ENCODE assay signal across 9 cellular contexts in genomic region chr1:234933031-234933430, GRCh38.
DNase-seq lines count a peak whose midpoint lies in the region; ATAC-seq and TF ChIP-seq lines count a peak whose summit lies in the region.
"Had no signal": no experiment of that assay in that cellular context is flagged by ENCODE, and none has a peak within 500 bp of the region (broad histone marks: within the 10 kb centered on the region; RNA-seq: fewer than 3 reads in every experiment).

No MANE protein-coding gene starts in this region.

- in situ Hi-C loops in GM23248 (cut with MboI): no loop called here

- DNase-seq in GM23248 (no peak), PC-9 (peak in 1 of 2 experiments; percentile 31), NCI-H510A treated with DMSO at 0.1 percent for 48 hours (lab: John Stamatoyannopoulos, UW) (no peak), H7 (no peak), DMS79 treated with DMSO at 0.1 percent for 48 hours (lab: John Stamatoyannopoulos, UW) (no peak), foreskin fibroblast (no peak)

- peak overlapping the region; percentile 17; the same call in 1 of the 2 replicates for H3K4me3 ChIP-seq in GM23248
- no peak overlapping the region for H3K4me3 ChIP-seq in PC-9
- no peak overlapping the region for H3K4me3 ChIP-seq in liver (ENCODE audit: low read depth in 1 of 3, low read length in 3 of 3)
- no peak overlapping the region for H3K4me3 ChIP-seq in H7 (ENCODE audit: insufficient read depth, low read depth, low read length)
- no peak overlapping the region for H3K4me3 ChIP-seq in foreskin fibroblast (ENCODE audit: low read depth in 1 of 2, low read length in 2 of 2)
- H3K4me3 ChIP-seq: SJSA1 had no signal

- WGBS in GM23248 (ENCODE audit: low coverage in 1 of 2, low lambda C conversion rate in 2 of 2, missing lambda C conversion rate in 2 of 2), 2 experiments: 72 to 74% methylated on average over 5 of the region's 5 CpGs
- 81% methylated on average over 5 of the region's 5 CpGs for whole genome bisulfite sequencing in liver

- H3K9me3 ChIP-seq in GM23248 (ENCODE audit: low read depth): no peaks in the 10 kb centered on the region
- no peaks in the 10 kb centered on the region for H3K9me3 ChIP-seq in PC-9 (ENCODE audit: insufficient read depth, low read depth)
- no peaks in the 10 kb centered on the region for H3K9me3 ChIP-seq in liver (ENCODE audit: control insufficient read depth in 4 of 4, low read length in 3 of 4)
- H3K9me3 ChIP-seq: SJSA1 had no signal

- H3K9ac ChIP-seq in GM23248 (no peak overlapping the region), liver (ENCODE audit: low read depth in 1 of 2, low read length in 2 of 2) (no peak overlapping the region)

- H2AFZ ChIP-seq in GM23248 (no peak overlapping the region), PC-9 (no peak overlapping the region)

- H3K4me2 ChIP-seq in GM23248 (ENCODE audit: unreplicated experiment): peak overlapping the region; percentile 56
- peak overlapping the region; percentile 48; the same call in 1 of the 2 replicates for H3K4me2 ChIP-seq in PC-9

- intact Hi-C loops in PC-9 (cut with micrococcal nuclease; ENCODE audit: unreplicated experiment): no loop called here

- no peak for TF ChIP-seq RAD21 in liver (IDR thresholded peaks at IDR 0.05)

- H3K27ac ChIP-seq in GM23248 (peak overlapping the region; percentile 45), PC-9 (no peak overlapping the region; the same call in 1 of the 2 replicates), liver (ENCODE audit: low read depth in 1 of 2, low read length in 2 of 2) (peak overlapping the region; percentile 37 to 55)
- H3K27ac ChIP-seq: SJSA1 had no signal

- no TSS peak for BruUV-seq in PC-9 (replicated peaks; lab: Mats Ljungman, UMichigan)

- no peaks in the 10 kb centered on the region for H4K20me1 ChIP-seq in GM23248 (ENCODE audit: insufficient read depth)
- H4K20me1 ChIP-seq in PC-9 (ENCODE audit: insufficient read depth): no peaks in the 10 kb centered on the region

- no peaks in the 10 kb centered on the region for H3K27me3 ChIP-seq in GM23248 (replicated peaks; ENCODE audit: insufficient read depth)
- no peaks in the 10 kb centered on the region for H3K27me3 ChIP-seq in PC-9 (ENCODE audit: insufficient read depth, low read depth)
- H3K27me3 ChIP-seq in liver (ENCODE audit: control insufficient read depth in 4 of 4, insufficient read depth in 4 of 4, low read length in 3 of 4): no peaks in the 10 kb centered on the region
- H3K27me3 ChIP-seq in H7 (ENCODE audit: control insufficient read depth, insufficient read depth, low read length): no peaks in the 10 kb centered on the region
- H3K27me3 ChIP-seq: SJSA1 had no signal

- TF ChIP-seq CTCF in PC-9 (conservative IDR thresholded peaks at IDR 0.05) (no peak), liver (IDR thresholded peaks at IDR 0.05; ENCODE audit: low read depth, low read length, missing input control) (no peak), foreskin fibroblast (IDR thresholded peaks at IDR 0.05; ENCODE audit: low read depth, low read length) (no peak)

- H3K9me2 ChIP-seq in GM23248 (ENCODE audit: insufficient read depth) (no peaks in the 10 kb centered on the region), PC-9 (ENCODE audit: insufficient read depth) (no peaks in the 10 kb centered on the region)

- peaks cover 18% of the 10 kb centered on the region for H3F3A ChIP-seq in GM23248 (ENCODE audit: insufficient read depth)
- peaks cover 4% of the 10 kb centered on the region; the same call in 1 of the 2 replicates for H3F3A ChIP-seq in PC-9 (ENCODE audit: insufficient read depth, low read depth)

- peak; percentile 34 for ATAC-seq in GM18498 (IDR thresholded peaks at IDR 0.05; ENCODE audit: unreplicated experiment)

- CTCF ChIA-PET in PC-9 (lab: Charles Lee): no interaction called here

- H3K36me3 ChIP-seq in GM23248 (ENCODE audit: low read depth) (no peaks in the 10 kb centered on the region), PC-9 (ENCODE audit: low read depth) (no peaks in the 10 kb centered on the region), liver (ENCODE audit: control insufficient read depth in 4 of 4, insufficient read depth in 3 of 4, low read depth in 1 of 4, low read length in 3 of 4) (no peaks in the 10 kb centered on the region), H7 (replicated peaks; ENCODE audit: control insufficient read depth, insufficient read depth, low read length) (no peaks in the 10 kb centered on the region)
- H3K36me3 ChIP-seq: SJSA1 had no signal

- H3K79me2 ChIP-seq in GM23248 (ENCODE audit: insufficient read depth) (no peaks in the 10 kb centered on the region), PC-9 (ENCODE audit: low read depth) (no peaks in the 10 kb centered on the region)

- POLR2A ChIA-PET in PC-9 (lab: Charles Lee; ENCODE audit: unreplicated experiment): interaction anchor here (0.5 to 0.7 kb wide), 3 partner anchors 42 to 434 kb away, joined by 5 to 7 read pairs (median 7); no protein-coding TSS in a partner anchor

- H3K4me1 ChIP-seq in GM23248 (ENCODE audit: insufficient read depth) (peaks cover 14% of the 10 kb centered on the region), PC-9 (replicated peaks; ENCODE audit: insufficient read depth) (peaks cover 22% of the 10 kb centered on the region), liver (ENCODE audit: control insufficient read depth in 4 of 4, insufficient read depth in 4 of 4, low read length in 3 of 4) (peaks cover 1 to 11% (median 8%) of the 10 kb centered on the region in 4 donors)

TF ChIP-seq in liver, 16 proteins besides CTCF, POLR2A, EP300 and RAD21:
- TF ChIP-seq REST (IDR thresholded peaks at IDR 0.05): peak; percentile 18
- no peak for TF ChIP-seq GABPA (IDR thresholded peaks at IDR 0.05 in 1 of 2, conservative IDR thresholded peaks at IDR 0.05 in 1 of 2)
- TF ChIP-seq TAF1 (conservative IDR thresholded peaks at IDR 0.05): no peak
- TF ChIP-seq YY1 (IDR thresholded peaks at IDR 0.05): no peak
